In genomic region chr12:46459111-46459510, GRCh38 we compare ENCODE assay signal across 11 cellular contexts.
DNase-seq lines count a peak whose midpoint lies in the region; ATAC-seq and TF ChIP-seq lines count a peak whose summit lies in the region.
"Had no signal": no experiment of that assay in that cellular context is flagged by ENCODE, and none has a peak within 500 bp of the region (broad histone marks: within the 10 kb centered on the region; RNA-seq: fewer than 3 reads in every experiment).

No MANE protein-coding gene starts in this region.

- peak overlapping the region; percentile 92 for H3K27ac Mint-ChIP-seq in activated CD8-positive, alpha-beta memory T cell treated with anti-CD3 and anti-CD28 coated beads, Interleukin-2, amount 10 ng/mL, durations not matched to agents 7 days and 5 days
- peak overlapping the region; percentile 93 for H3K27ac Mint-ChIP-seq in activated CD4-positive, alpha-beta T cell treated with anti-CD3 and anti-CD28 coated beads, Interleukin-2, amount 10 ng/mL, durations not matched to agents 7 days and 5 days

- peak; percentile 66 for DNase-seq in activated CD8-positive, alpha-beta memory T cell treated with anti-CD3 and anti-CD28 coated beads, Interleukin-2, amount 10 ng/mL, durations not matched to agents 7 days and 5 days
- DNase-seq in activated CD8-positive, alpha-beta memory T cell treated with anti-CD3 and anti-CD28 coated beads, Interleukin-2, amount 50 U/mL, for 4 hours, result no peak
- peak; percentile 25 for DNase-seq in activated CD4-positive, alpha-beta T cell treated with anti-CD3 and anti-CD28 coated beads, Interleukin-2, amount 10 ng/mL, durations not matched to agents 7 days and 5 days
- peak; percentile 87 for DNase-seq in fibroblast of pulmonary artery (ENCODE audit: low read depth)
- peak; percentile 37 for DNase-seq in stimulated activated naive CD8-positive, alpha-beta T cell treated with anti-CD3 and anti-CD28 coated beads, Interleukin-15, Interleukin-2, amounts not matched to agents 100 U/mL and 50 U/mL, for 24 hours
- no peak for DNase-seq in COR-L47 (lab: John Stamatoyannopoulos, UW)
- no peak for DNase-seq in NCI-H2081 treated with DMSO at 0.1 percent for 48 hours (lab: John Stamatoyannopoulos, UW)
- DNase-seq in NCI-H526 (lab: John Stamatoyannopoulos, UW), result no peak
- DNase-seq: ACHN; activated CD4-positive, CD25-positive, alpha-beta regulatory T cell treated with anti-CD3 and anti-CD28 coated beads, Interleukin-2, amount 50 U/mL, for 72 hours; left cardiac atrium had no signal

- no peaks in the 10 kb centered on the region for H3K9me3 Mint-ChIP-seq in activated CD8-positive, alpha-beta memory T cell treated with anti-CD3 and anti-CD28 coated beads, Interleukin-2, amount 10 ng/mL, durations not matched to agents 7 days and 5 days (ENCODE audit: low read depth)
- no peaks in the 10 kb centered on the region for H3K9me3 Mint-ChIP-seq in activated CD4-positive, alpha-beta T cell treated with anti-CD3 and anti-CD28 coated beads, Interleukin-2, amount 10 ng/mL, durations not matched to agents 7 days and 5 days

- no peaks in the 10 kb centered on the region for H3K27me3 Mint-ChIP-seq in activated CD8-positive, alpha-beta memory T cell treated with anti-CD3 and anti-CD28 coated beads, Interleukin-2, amount 10 ng/mL, durations not matched to agents 7 days and 5 days
- no peaks in the 10 kb centered on the region for H3K27me3 Mint-ChIP-seq in activated CD4-positive, alpha-beta T cell treated with anti-CD3 and anti-CD28 coated beads, Interleukin-2, amount 10 ng/mL, durations not matched to agents 7 days and 5 days

- CTCF ChIA-PET in activated CD8-positive, alpha-beta memory T cell treated with anti-CD3 and anti-CD28 coated beads, Interleukin-2, amount 10 ng/mL, durations not matched to agents 7 days and 5 days (lab: Charles Lee), result interaction anchor here (0.7 to 2.1 kb wide), 7 partner anchors 10 to 318 kb away, joined by 3 to 5 read pairs (median 4); no protein-coding TSS in a partner anchor
- CTCF ChIA-PET in activated CD4-positive, alpha-beta T cell treated with anti-CD3 and anti-CD28 coated beads, Interleukin-2, amount 10 ng/mL, durations not matched to agents 7 days and 5 days (lab: Charles Lee), result interaction anchor here (1.2 to 1.9 kb wide), 2 partner anchors 11 to 16 kb away, joined by 3 to 9 read pairs; no protein-coding TSS in a partner anchor

- H3K4me1 Mint-ChIP-seq in activated CD8-positive, alpha-beta memory T cell treated with anti-CD3 and anti-CD28 coated beads, Interleukin-2, amount 10 ng/mL, durations not matched to agents 7 days and 5 days, result peaks cover 62% of the 10 kb centered on the region
- peaks cover 68% of the 10 kb centered on the region for H3K4me1 Mint-ChIP-seq in activated CD4-positive, alpha-beta T cell treated with anti-CD3 and anti-CD28 coated beads, Interleukin-2, amount 10 ng/mL, durations not matched to agents 7 days and 5 days

- ATAC-seq in activated CD8-positive, alpha-beta memory T cell treated with anti-CD3 and anti-CD28 coated beads, Interleukin-2, amount 10 ng/mL, durations not matched to agents 7 days and 5 days, result peak; percentile 82
- peak; percentile 84 for ATAC-seq in stimulated activated naive CD8-positive, alpha-beta T cell treated with anti-CD3 and anti-CD28 coated beads, Interleukin-15, Interleukin-2, amounts not matched to agents 100 U/mL and 50 U/mL, for 24 hours

- no peak for TF ChIP-seq CTCF in fibroblast of pulmonary artery (IDR thresholded peaks at IDR 0.05; ENCODE audit: low read length, missing control alignments)

- H3K36me3 Mint-ChIP-seq in activated CD8-positive, alpha-beta memory T cell treated with anti-CD3 and anti-CD28 coated beads, Interleukin-2, amount 10 ng/mL, durations not matched to agents 7 days and 5 days, result peaks cover 3% of the 10 kb centered on the region
- peaks cover 4% of the 10 kb centered on the region for H3K36me3 Mint-ChIP-seq in activated CD4-positive, alpha-beta T cell treated with anti-CD3 and anti-CD28 coated beads, Interleukin-2, amount 10 ng/mL, durations not matched to agents 7 days and 5 days (ENCODE audit: low read depth)

- H3K4me3 Mint-ChIP-seq in activated CD8-positive, alpha-beta memory T cell treated with anti-CD3 and anti-CD28 coated beads, Interleukin-2, amount 10 ng/mL, durations not matched to agents 7 days and 5 days, result peak overlapping the region; percentile 47
- H3K4me3 Mint-ChIP-seq in activated CD4-positive, alpha-beta T cell treated with anti-CD3 and anti-CD28 coated beads, Interleukin-2, amount 10 ng/mL, durations not matched to agents 7 days and 5 days, result peak overlapping the region; percentile 46

- POLR2A ChIA-PET in activated CD4-positive, alpha-beta T cell treated with anti-CD3 and anti-CD28 coated beads, Interleukin-2, amount 10 ng/mL, durations not matched to agents 7 days and 5 days (lab: Charles Lee), result interaction anchor here (0.6 to 1.0 kb wide), 3 partner anchors 65 to 134 kb away, joined by 3 to 4 read pairs (median 4); no protein-coding TSS in a partner anchor

- no peak overlapping the region for H3K4me3 ChIP-seq in fibroblast of pulmonary artery (replicated peaks; ENCODE audit: low read depth, low read length)

Comparison
In these comparisons a context has a peak if more than half of its experiments do, and no peak if none do; other contexts are left out.
1. DNase-seq: peak in activated CD8-positive, alpha-beta memory T cell treated with anti-CD3 and anti-CD28 coated beads, Interleukin-2, amount 10 ng/mL, durations not matched to agents 7 days and 5 days (single experiment), activated CD4-positive, alpha-beta T cell treated with anti-CD3 and anti-CD28 coated beads, Interleukin-2, amount 10 ng/mL, durations not matched to agents 7 days and 5 days (single experiment), fibroblast of pulmonary artery (single experiment) and stimulated activated naive CD8-positive, alpha-beta T cell treated with anti-CD3 and anti-CD28 coated beads, Interleukin-15, Interleukin-2, amounts not matched to agents 100 U/mL and 50 U/mL, for 24 hours (single experiment); none in activated CD8-positive, alpha-beta memory T cell treated with anti-CD3 and anti-CD28 coated beads, Interleukin-2, amount 50 U/mL, for 4 hours (single experiment), COR-L47 (single experiment), NCI-H2081 treated with DMSO at 0.1 percent for 48 hours (single experiment) and NCI-H526 (0 of 2).